1 cellular context compared by ENCODE assay signal in genomic region chrX:24216827-24217226, GRCh38.
TF ChIP-seq lines count a peak whose summit lies in the region.

No MANE protein-coding gene starts in this region.

TF ChIP-seq in HepG2, 621 proteins besides CTCF, POLR2A, EP300 and RAD21 (continued from another document):
- TF ChIP-seq ELK4 (CRISPR knock-in tag; IDR thresholded peaks at IDR 0.05; ENCODE audit: borderline replicate concordance) (no peak), POLR2G (IDR thresholded peaks at IDR 0.05; ENCODE audit: low read depth, low read length) (0 out of 2 replicates have a peak, but pooled peaks have one; percentile 19), ATF7-NPFF (CRISPR knock-in tag; IDR thresholded peaks at IDR 0.05; ENCODE audit: low read depth) (no peak), ONECUT2 (CRISPR knock-in tag; IDR thresholded peaks at IDR 0.05) (peak; percentile 67), ZNF513 (CRISPR knock-in tag; conservative IDR thresholded peaks at IDR 0.05) (no peak), MLLT10 (CRISPR knock-in tag; IDR thresholded peaks at IDR 0.05) (no peak), MTERF4 (CRISPR knock-in tag; IDR thresholded peaks at IDR 0.05) (no peak), ZHX2 (IDR thresholded peaks at IDR 0.05; ENCODE audit: low read depth) (no peak), ZHX2 (CRISPR knock-in tag; IDR thresholded peaks at IDR 0.05; ENCODE audit: borderline replicate concordance) (no peak), GATAD1 (CRISPR knock-in tag; IDR thresholded peaks at IDR 0.05) (no peak), SNRNP70 (IDR thresholded peaks at IDR 0.05; ENCODE audit: low read depth, low read length) (no peak), NKX3-1 (CRISPR knock-in tag; IDR thresholded peaks at IDR 0.05) (no peak), NR2F2 (IDR thresholded peaks at IDR 0.05; ENCODE audit: borderline replicate concordance, low read depth) (0 out of 2 replicates have a peak, but pooled peaks have one; percentile 18), NBN (conservative IDR thresholded peaks at IDR 0.05) (no peak), ZNF7 (CRISPR knock-in tag; IDR thresholded peaks at IDR 0.05) (no peak), SNAPC4 (CRISPR knock-in tag; IDR thresholded peaks at IDR 0.05) (no peak), ZBTB10 (CRISPR knock-in tag; IDR thresholded peaks at IDR 0.05; ENCODE audit: borderline replicate concordance) (no peak), SPEN (CRISPR knock-in tag; IDR thresholded peaks at IDR 0.05; ENCODE audit: low read depth) (no peak), GZF1 (CRISPR knock-in tag; IDR thresholded peaks at IDR 0.05) (no peak), ZBTB14 (CRISPR knock-in tag; IDR thresholded peaks at IDR 0.05) (no peak)
